12 cellular contexts compared by ENCODE assay signal in genomic region chr3:17639765-17640164, GRCh38.
DNase-seq lines count a peak whose midpoint lies in the region; ATAC-seq, FAIRE-seq and TF ChIP-seq lines count a peak whose summit lies in the region.
"Had no signal": no experiment of that assay in that cellular context is flagged by ENCODE, and none has a peak within 500 bp of the region (broad histone marks: within the 10 kb centered on the region; RNA-seq: fewer than 3 reads in every experiment).

No MANE protein-coding gene starts in this region.

- no peaks in the 10 kb centered on the region for H3K27me3 Mint-ChIP-seq in activated CD8-positive, alpha-beta T cell treated with anti-CD3 and anti-CD28 coated beads, Interleukin-2, amount 10 ng/mL, durations not matched to agents 7 days and 5 days (ENCODE audit: low read depth)
- H3K27me3 Mint-ChIP-seq: activated CD4-positive, alpha-beta memory T cell treated with anti-CD3 and anti-CD28 coated beads, Interleukin-2, amount 10 ng/mL, durations not matched to agents 7 days and 5 days; memory B cell had no signal

- H3K9me3 ChIP-seq in A549 (no peaks in the 10 kb centered on the region), HEK293 (ENCODE audit: control insufficient read depth, insufficient read depth, low read depth, low read length) (no peaks in the 10 kb centered on the region), testis (no peaks in the 10 kb centered on the region)

- intact Hi-C loops in testis (cut with DNase I; ENCODE audit: low total_unique reads), result no loop called here

- H3K27me3 ChIP-seq in testis, result no peaks in the 10 kb centered on the region

- ATAC-seq in A549 (peak; percentile 96 to 99), HG03342 (IDR thresholded peaks at IDR 0.05; ENCODE audit: unreplicated experiment) (no peak)
- ATAC-seq in activated CD8-positive, alpha-beta T cell treated with anti-CD3 and anti-CD28 coated beads, Interleukin-2, amount 10 ng/mL, durations not matched to agents 7 days and 5 days, result no peak
- ATAC-seq: CD8-positive, alpha-beta T cell had no signal

- peaks cover 5% of the 10 kb centered on the region for H3K4me1 Mint-ChIP-seq in activated CD8-positive, alpha-beta T cell treated with anti-CD3 and anti-CD28 coated beads, Interleukin-2, amount 10 ng/mL, durations not matched to agents 7 days and 5 days (ENCODE audit: low read depth)

- peaks cover 66% of the 10 kb centered on the region for H3K4me1 ChIP-seq in A549
- peaks cover 4% of the 10 kb centered on the region for H3K4me1 ChIP-seq in HEK293 (ENCODE audit: control insufficient read depth, insufficient read depth, low read length)
- peaks cover 1% of the 10 kb centered on the region for H3K4me1 ChIP-seq in testis

- H3K27ac ChIP-seq in A549 (peak overlapping the region; percentile 92), HEK293 (ENCODE audit: extremely low read depth, low read depth, low read length) (no peak overlapping the region), testis (no peak overlapping the region)

- POLR2A ChIA-PET in A549 (lab: Yijun Ruan, JAX) (interaction anchor here (1.9 kb wide), 1 partner anchor 103 kb away, joined by 11 read pairs; the partner anchor contains the start of gene TBC1D5), HEK293 (lab: Yijun Ruan, JAX) (no interaction called here)
- POLR2A ChIA-PET in activated CD8-positive, alpha-beta T cell treated with anti-CD3 and anti-CD28 coated beads, Interleukin-2, amount 10 ng/mL, durations not matched to agents 7 days and 5 days (lab: Charles Lee), result no interaction called here

- TF ChIP-seq CTCF in A549 (IDR thresholded peaks at IDR 0.05) (no peak), HEK293 (tag by site-specific recombination; IDR thresholded peaks at IDR 0.05) (no peak), testis (IDR thresholded peaks at IDR 0.05) (no peak)

- TF ChIP-seq RAD21 in A549 (conservative IDR thresholded peaks at IDR 0.05 in 1 of 2, IDR thresholded peaks at IDR 0.05 in 1 of 2), result peak in 1 of 2 experiments; percentile 39; a peak in 1 of 5 replicates

- peak overlapping the region; percentile 34 for H3K4me3 ChIP-seq in A549
- no peak overlapping the region for H3K4me3 ChIP-seq in HEK293 (ENCODE audit: low read depth, low read length)
- H3K4me3 ChIP-seq in testis, result no peak overlapping the region

- H3K27ac Mint-ChIP-seq in activated CD8-positive, alpha-beta T cell treated with anti-CD3 and anti-CD28 coated beads, Interleukin-2, amount 10 ng/mL, durations not matched to agents 7 days and 5 days, result no peak overlapping the region
- H3K27ac Mint-ChIP-seq: activated CD4-positive, alpha-beta memory T cell treated with anti-CD3 and anti-CD28 coated beads, Interleukin-2, amount 10 ng/mL, durations not matched to agents 7 days and 5 days; CD8-positive, alpha-beta T cell; memory B cell had no signal

- WGBS in A549 (ENCODE audit: missing lambda C conversion rate), result 2% methylated on average over 2 of the region's 2 CpGs
- WGBS in testis, 2 donors, result 91 to 92% methylated on average over 2 of the region's 2 CpGs

- H3K36me3 ChIP-seq in HEK293 (ENCODE audit: control insufficient read depth in 2 of 2, insufficient read depth in 1 of 2, low read length in 2 of 2), result no peaks in the 10 kb centered on the region
- no peaks in the 10 kb centered on the region for H3K36me3 ChIP-seq in testis (ENCODE audit: low read depth, missing control alignments)

- no peak overlapping the region for H3K4me3 Mint-ChIP-seq in activated CD8-positive, alpha-beta T cell treated with anti-CD3 and anti-CD28 coated beads, Interleukin-2, amount 10 ng/mL, durations not matched to agents 7 days and 5 days
- H3K4me3 Mint-ChIP-seq: activated CD4-positive, alpha-beta memory T cell treated with anti-CD3 and anti-CD28 coated beads, Interleukin-2, amount 10 ng/mL, durations not matched to agents 7 days and 5 days; CD8-positive, alpha-beta T cell; memory B cell had no signal

- H3K4me2 ChIP-seq in A549, result peak overlapping the region; percentile 85

- CTCF ChIA-PET in A549 (lab: Yijun Ruan, JAX) (no interaction called here), HEK293 (lab: Yijun Ruan, JAX) (interaction anchor here (0.5 to 3.0 kb wide), 2 partner anchors 166 to 202 kb away, joined by 4 to 11 read pairs; no protein-coding TSS in a partner anchor)
- CTCF ChIA-PET in activated CD8-positive, alpha-beta T cell treated with anti-CD3 and anti-CD28 coated beads, Interleukin-2, amount 10 ng/mL, durations not matched to agents 7 days and 5 days (lab: Charles Lee), result no interaction called here

- TF ChIP-seq EP300 in A549 (IDR thresholded peaks at IDR 0.05), result peak; percentile 80 to 84; a peak in 3 of 5 replicates

- TF ChIP-seq POLR2A in A549 (IDR thresholded peaks at IDR 0.05; ENCODE audit: low read length), result no peak
- no peak for TF ChIP-seq POLR2A in testis (IDR thresholded peaks at IDR 0.05)

- peaks cover 8% of the 10 kb centered on the region for H3K36me3 Mint-ChIP-seq in activated CD8-positive, alpha-beta T cell treated with anti-CD3 and anti-CD28 coated beads, Interleukin-2, amount 10 ng/mL, durations not matched to agents 7 days and 5 days (ENCODE audit: low read depth)

- no peaks in the 10 kb centered on the region for H3K9me3 Mint-ChIP-seq in activated CD8-positive, alpha-beta T cell treated with anti-CD3 and anti-CD28 coated beads, Interleukin-2, amount 10 ng/mL, durations not matched to agents 7 days and 5 days (ENCODE audit: insufficient read depth)
- H3K9me3 Mint-ChIP-seq: activated CD4-positive, alpha-beta memory T cell treated with anti-CD3 and anti-CD28 coated beads, Interleukin-2, amount 10 ng/mL, durations not matched to agents 7 days and 5 days; CD8-positive, alpha-beta T cell; memory B cell had no signal

- peak; percentile 93 for FAIRE-seq in A549 (lab: Jason Lieb, UNC)

- DNase-seq in A549 (ENCODE audit: low read depth in 1 of 2, low spot score in 1 of 2) (peak; percentile 35 to 96), SW 1271 (lab: John Stamatoyannopoulos, UW) (peak; percentile 67 to 93), glomerular visceral epithelial cell (ENCODE audit: extremely low spot score) (peak; percentile 68), testis (no peak), NK-92 (lab: John Stamatoyannopoulos, UW; ENCODE audit: unreplicated experiment) (no peak)
- DNase-seq in activated CD8-positive, alpha-beta T cell treated with anti-CD3 and anti-CD28 coated beads, Interleukin-2, amount 10 ng/mL, durations not matched to agents 7 days and 5 days, result no peak
- DNase-seq: activated CD4-positive, alpha-beta memory T cell treated with anti-CD3 and anti-CD28 coated beads, Interleukin-2, amount 10 ng/mL, durations not matched to agents 7 days and 5 days; CD8-positive, alpha-beta T cell; effector memory CD4-positive, alpha-beta T cell had no signal

TF ChIP-seq in A549, 52 proteins besides CTCF, POLR2A, EP300 and RAD21 (continues in another document):
- TF ChIP-seq CBX8 (IDR thresholded peaks at IDR 0.05), result no peak
- TF ChIP-seq CEBPB (IDR thresholded peaks at IDR 0.05), result peak; percentile 99 to 100
- no peak for TF ChIP-seq POLR2AphosphoS2 (conservative IDR thresholded peaks at IDR 0.05; ENCODE audit: low read length)
- peak; percentile 91 for TF ChIP-seq GATA3 (IDR thresholded peaks at IDR 0.05; ENCODE audit: borderline replicate concordance)
- peak; percentile 32; the same call in 2 of the 3 replicates for TF ChIP-seq SMC3 (IDR thresholded peaks at IDR 0.05)
- TF ChIP-seq NFE2L2 (conservative IDR thresholded peaks at IDR 0.05; ENCODE audit: low read length), result 0 out of 2 replicates have a peak, but pooled peaks have one; percentile 5
- TF ChIP-seq TP53 (CRISPR knock-in tag; IDR thresholded peaks at IDR 0.05), result no peak
- peak; percentile 88 for TF ChIP-seq JUNB (IDR thresholded peaks at IDR 0.05)
- 0 out of 2 replicates have a peak, but pooled peaks have one; percentile 41 for TF ChIP-seq RARB (CRISPR knock-in tag; IDR thresholded peaks at IDR 0.05)
- peak; percentile 95 for TF ChIP-seq HES2 (IDR thresholded peaks at IDR 0.05)
- TF ChIP-seq E2F6 (IDR thresholded peaks at IDR 0.05; ENCODE audit: borderline replicate concordance, low read depth), result no peak
- no peak for TF ChIP-seq ESRRA (IDR thresholded peaks at IDR 0.05; ENCODE audit: borderline replicate concordance, low read length)

TF ChIP-seq in HEK293, 187 proteins besides CTCF, POLR2A, EP300 and RAD21:
- TF ChIP-seq PRDM1 (tag by site-specific recombination; IDR thresholded peaks at IDR 0.05) (peak; percentile 59), ZNF600 (tag by site-specific recombination; IDR thresholded peaks at IDR 0.05) (0 out of 2 replicates have a peak, but pooled peaks have one; percentile 41), ZNF146 (tag by site-specific recombination; IDR thresholded peaks at IDR 0.05) (no peak), ZFHX2 (tag by site-specific recombination; conservative IDR thresholded peaks at IDR 0.05) (0 out of 2 replicates have a peak, but pooled peaks have one; percentile 15), SP7 (tag by site-specific recombination; IDR thresholded peaks at IDR 0.05) (peak; percentile 56; the same call in 1 of the 2 replicates), ZNF292 (tag by site-specific recombination; IDR thresholded peaks at IDR 0.05; ENCODE audit: borderline replicate concordance, low read depth) (no peak), ZNF398 (tag by site-specific recombination; IDR thresholded peaks at IDR 0.05) (peak; percentile 31; the same call in 1 of the 2 replicates)

Comparison
In these comparisons a context has a peak if more than half of its experiments do, and no peak if none do; other contexts are left out.
1. ATAC-seq: peak in A549 (2 of 2); none in activated CD8-positive, alpha-beta T cell treated with anti-CD3 and anti-CD28 coated beads, Interleukin-2, amount 10 ng/mL, durations not matched to agents 7 days and 5 days (single experiment) and HG03342 (single experiment).
2. DNase-seq: peak in A549 (2 of 2), SW 1271 (2 of 2) and glomerular visceral epithelial cell (single experiment); none in testis (single experiment), NK-92 (single experiment) and activated CD8-positive, alpha-beta T cell treated with anti-CD3 and anti-CD28 coated beads, Interleukin-2, amount 10 ng/mL, durations not matched to agents 7 days and 5 days (single experiment).
3. H3K27ac ChIP-seq: peak in A549 (2 of 2); none in HEK293 (single experiment) and testis (0 of 2).